8 cellular contexts compared by ENCODE assay signal in the genomic region with DNA sequence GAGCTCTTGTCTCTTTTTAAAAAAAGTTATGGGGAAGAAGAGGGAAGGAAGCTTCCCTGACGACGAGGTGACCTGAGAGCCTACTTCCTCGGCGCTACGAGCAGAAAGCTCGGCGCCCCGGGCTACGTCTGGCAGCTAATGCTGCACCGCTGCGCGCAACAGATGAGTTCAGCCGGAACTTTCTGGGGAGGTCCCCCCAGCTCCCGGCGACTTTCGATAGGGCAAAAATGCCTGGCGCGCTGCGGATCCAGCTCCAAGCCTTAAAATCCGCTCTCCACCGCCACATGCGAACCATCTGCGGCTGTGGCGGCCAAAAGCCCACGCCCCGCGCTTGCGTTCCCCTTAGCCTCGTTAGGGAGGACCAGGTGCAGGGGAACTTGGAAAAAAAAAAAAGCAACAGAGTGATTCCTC. TPM values are rescaled to one million over a fixed set of nuclear protein-coding genes. Genes with fewer than 3 reads are reported as not detected.
DNase-seq lines count a peak whose midpoint lies in the region; ATAC-seq, FAIRE-seq and TF ChIP-seq lines count a peak whose summit lies in the region.

No MANE protein-coding gene starts in this region.

- WGBS in esophagus muscularis mucosa = 0% methylated on average over 9 of the region's 29 CpGs

- peak overlapping the region; percentile 98 for H3K4me3 ChIP-seq in OCI-LY3 (ENCODE audit: low read length)
- peak overlapping the region; percentile 68 to 96 (median 76) for H3K4me3 ChIP-seq in esophagus muscularis mucosa

- H2AFZ ChIP-seq in OCI-LY3 (ENCODE audit: low read depth, low read length) = peak overlapping the region; percentile 33

- no peaks in the 10 kb centered on the region for H3K9me3 Mint-ChIP-seq in activated T-cell treated with anti-CD3 and anti-CD28 coated beads, Interleukin-2, amount 50 U/mL, for 4 hours
- no peaks in the 10 kb centered on the region for H3K9me3 Mint-ChIP-seq in naive B cell

- H3K4me1 ChIP-seq in OCI-LY3 (ENCODE audit: low read length) = peaks cover 22% of the 10 kb centered on the region
- peaks cover 24 to 35% (median 31%) of the 10 kb centered on the region in 4 donors for H3K4me1 ChIP-seq in esophagus muscularis mucosa

- intact Hi-C loops in esophagus muscularis mucosa (cut with DNase I) = loop anchor here (1.0 to 2.0 kb wide), 2 partner anchors 15 to 63 kb away; a partner anchor contains a TSS

- DNase-seq in GM18507 (ENCODE audit: extremely low spot score, insufficient read length, low read depth) (peak; percentile 43), esophagus muscularis mucosa (ENCODE audit: extremely low spot score) (peak; percentile 92), naive B cell (peak; percentile 69)
- DNase-seq in activated T-cell treated with anti-CD3 and anti-CD28 coated beads, Interleukin-2, amount 50 U/mL, for 4 hours = peak; percentile 63
- peak; percentile 64 for DNase-seq in stimulated activated naive CD4-positive, alpha-beta T cell treated with Interleukin-2 at 50 U/mL for 16 hours (lab: John Stamatoyannopoulos, UW)

- FAIRE-seq in GM18507 (lab: Jason Lieb, UNC) = peak; percentile 80

- peak; percentile 26 for ATAC-seq in HG03095 (IDR thresholded peaks at IDR 0.05; ENCODE audit: unreplicated experiment)
- peak; percentile 47 to 58 for ATAC-seq in activated T-cell treated with anti-CD3 and anti-CD28 coated beads, Interleukin-2, amount 50 U/mL, for 4 hours
- ATAC-seq in naive B cell (ENCODE audit: low read depth in 2 of 2) = peak; percentile 47 to 53

- peaks cover 53% of the 10 kb centered on the region for H3K79me2 ChIP-seq in OCI-LY3 (ENCODE audit: low read length)

- H3K27me3 ChIP-seq in OCI-LY3 (ENCODE audit: low read depth, low read length) = no peaks in the 10 kb centered on the region
- H3K27me3 ChIP-seq in esophagus muscularis mucosa = no peaks in the 10 kb centered on the region

- peak overlapping the region; percentile 96 for H3K4me3 Mint-ChIP-seq in activated T-cell treated with anti-CD3 and anti-CD28 coated beads, Interleukin-2, amount 50 U/mL, for 4 hours
- peak overlapping the region; percentile 89 to 99 (median 97) for H3K4me3 Mint-ChIP-seq in naive B cell

- H3K4me1 Mint-ChIP-seq in activated T-cell treated with anti-CD3 and anti-CD28 coated beads, Interleukin-2, amount 50 U/mL, for 4 hours (ENCODE audit: low read depth) = peaks cover 37% of the 10 kb centered on the region
- peaks cover 25 to 33% (median 31%) of the 10 kb centered on the region in 3 donors for H3K4me1 Mint-ChIP-seq in naive B cell

- H3K9me3 ChIP-seq in OCI-LY3 (ENCODE audit: insufficient read depth, low read length) = no peaks in the 10 kb centered on the region
- H3K9me3 ChIP-seq in esophagus muscularis mucosa = no peaks in the 10 kb centered on the region

- peaks cover 33% of the 10 kb centered on the region for H4K20me1 ChIP-seq in OCI-LY3 (ENCODE audit: insufficient read depth, low read length)

- H3K36me3 Mint-ChIP-seq in activated T-cell treated with anti-CD3 and anti-CD28 coated beads, Interleukin-2, amount 50 U/mL, for 4 hours (ENCODE audit: insufficient read depth) = no peaks in the 10 kb centered on the region
- H3K36me3 Mint-ChIP-seq in naive B cell = no peaks in the 10 kb centered on the region

- no peak for TF ChIP-seq EP300 in esophagus muscularis mucosa (IDR thresholded peaks at IDR 0.05)

- TF ChIP-seq CTCF in 22Rv1 (IDR thresholded peaks at IDR 0.05) (no peak), OCI-LY3 (IDR thresholded peaks at IDR 0.05; ENCODE audit: low read depth, low read length) (no peak), esophagus muscularis mucosa (IDR thresholded peaks at IDR 0.05) (no peak)

- peak overlapping the region; percentile 86 for H3K9ac ChIP-seq in OCI-LY3 (ENCODE audit: low read length)

- no peaks in the 10 kb centered on the region for H3K27me3 Mint-ChIP-seq in activated T-cell treated with anti-CD3 and anti-CD28 coated beads, Interleukin-2, amount 50 U/mL, for 4 hours (ENCODE audit: low read depth)
- H3K27me3 Mint-ChIP-seq in naive B cell = no peaks in the 10 kb centered on the region

- H3K27ac ChIP-seq in 22Rv1 (peak overlapping the region; percentile 88), OCI-LY3 (ENCODE audit: low read length) (peak overlapping the region; percentile 88), esophagus muscularis mucosa (replicated peaks in 1 of 4) (peak overlapping the region; percentile 94 to 99 (median 94))

- TF ChIP-seq POLR2A in esophagus muscularis mucosa (IDR thresholded peaks at IDR 0.05; ENCODE audit: low read depth) = peak; percentile 41

- peak overlapping the region; percentile 84 for H3K4me2 ChIP-seq in OCI-LY3 (ENCODE audit: low read length)

- H3K36me3 ChIP-seq in OCI-LY3 (replicated peaks; ENCODE audit: low read depth, low read length) (peaks cover 9% of the 10 kb centered on the region), esophagus muscularis mucosa (peaks cover 0 to 4% (median 0%) of the 10 kb centered on the region in 4 donors)

- peak overlapping the region; percentile 98 to 99 (median 98) for H3K27ac Mint-ChIP-seq in naive B cell

RNA-seq across cellular contexts. Expression of a gene that starts 0.6 kb away (rescaled TPM):
- total RNA-seq in activated T-cell treated with anti-CD3 and anti-CD28 coated beads, Interleukin-2, amount 50 U/mL, for 4 hours = 10 to 100 TPM; 19.8 to 23.8 (median 21.5) TPM
- total RNA-seq in esophagus muscularis mucosa = 10 to 100 TPM; 16.7 to 25.0 (median 19.2) TPM
- 10 to 100 TPM; 27.9 to 69.6 (median 41.6) TPM for polyA plus RNA-seq in naive B cell (ENCODE audit: low read depth in 6 of 6)

RNA-seq across cellular contexts. Expression of a gene that starts 14.2 kb away (rescaled TPM):
- total RNA-seq in activated T-cell treated with anti-CD3 and anti-CD28 coated beads, Interleukin-2, amount 50 U/mL, for 4 hours = 1 to 10 TPM in 1 of 3 donors, under 1 TPM in 2; 0.68 to 1.3 (median 0.76) TPM
- total RNA-seq in esophagus muscularis mucosa = 1 to 10 TPM; 1.3 to 3.4 (median 2.5) TPM
- 1 to 10 TPM in 5 of 6 donors, not detected in 1; 1.4 to 2.4 (median 1.8) TPM for polyA plus RNA-seq in naive B cell (ENCODE audit: low read depth in 6 of 6)

Comparison
In these comparisons a context has a peak if more than half of its experiments do, and no peak if none do; other contexts are left out.
1. Peak in every context shown above with its lines: DNase-seq, ATAC-seq, H3K4me3 ChIP-seq and H3K27ac ChIP-seq.